Comparison of ENCODE assay signal across 33 cellular contexts in the genomic region with DNA sequence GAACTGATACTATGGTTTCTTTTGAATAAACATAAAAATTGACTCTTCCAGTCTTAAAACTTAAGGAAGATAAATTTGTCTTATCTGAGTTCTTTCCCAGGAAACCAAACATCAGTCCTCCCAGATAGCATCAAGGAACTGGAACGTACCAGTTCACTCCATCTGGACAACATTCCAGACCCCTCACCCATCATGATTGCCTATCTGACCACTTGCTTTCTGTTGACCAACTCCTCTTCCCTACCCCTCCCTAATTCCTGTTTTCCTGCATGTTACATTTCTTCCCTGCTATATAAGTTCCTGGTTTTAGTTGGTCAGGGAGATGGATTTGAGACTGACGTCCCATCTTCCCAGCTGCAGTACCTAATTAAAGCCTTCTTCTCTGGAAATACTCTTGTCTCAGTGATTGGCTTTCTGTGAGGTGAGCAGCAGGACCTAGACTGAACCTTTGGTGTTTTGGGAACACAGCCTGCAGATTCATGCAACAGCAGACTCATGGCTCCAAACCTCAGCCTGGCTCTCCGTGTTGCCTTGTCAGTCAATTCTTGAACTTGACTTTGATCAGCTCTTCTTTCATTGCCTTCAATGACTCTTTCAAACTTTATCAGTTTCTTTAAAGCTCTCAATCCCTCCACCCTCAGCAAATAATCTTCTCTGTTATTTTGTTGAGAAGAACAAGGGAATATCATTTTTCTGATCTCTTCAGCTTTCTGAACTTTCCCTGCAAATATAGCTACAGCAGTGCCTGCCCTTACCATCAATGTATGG.
DNase-seq lines count a peak whose midpoint lies in the region; ATAC-seq and TF ChIP-seq lines count a peak whose summit lies in the region.
"Had no signal": no experiment of that assay in that cellular context is flagged by ENCODE, and none has a peak within 500 bp of the region (broad histone marks: within the 10 kb centered on the region; RNA-seq: fewer than 3 reads in every experiment).

No MANE protein-coding gene starts in this region.

- peak overlapping the region; percentile 58 for H2AFZ ChIP-seq in HCT116 (ENCODE audit: low read depth, low read length, poor library complexity, severe bottlenecking)

- H3K9me2 ChIP-seq in HCT116 (ENCODE audit: insufficient read depth): no peaks in the 10 kb centered on the region

- no peak for DNase-seq in HCT116 (ENCODE audit: low read depth, low spot score)
- DNase-seq in RWPE2 (ENCODE audit: low spot score): no peak
- no peak for DNase-seq in epithelial cell of prostate (ENCODE audit: low read depth, low spot score)
- no peak for DNase-seq in stimulated activated naive CD4-positive, alpha-beta T cell (lab: John Stamatoyannopoulos, UW)
- DNase-seq in stomach: no peak
- no peak for DNase-seq in DMS53 treated with DMSO at 0.1 percent for 48 hours (lab: John Stamatoyannopoulos, UW; ENCODE audit: unreplicated experiment)
- DNase-seq: activated CD4-positive, alpha-beta T cell treated with anti-CD3 and anti-CD28 coated beads for 48 hours; activated CD8-positive, alpha-beta memory T cell treated with anti-CD3 and anti-CD28 coated beads for 24 hours; activated T-cell treated with anti-CD3 and anti-CD28 coated beads for 4 hours; anterior cingulate cortex; DND-41; effector CD4-positive, alpha-beta T cell; erythroblast; H7; Kasumi-1; kidney glomerular epithelial cell; mucosa of descending colon; natural killer cell; NCI-H1436 treated with DMSO at 0.1 percent for 48 hours; NCI-H2081 treated with DMSO at 0.1 percent for 48 hours; NCI-H345; NCI-H69; nucleus accumbens; Peyer's patch; SIG-M5; sigmoid colon; stimulated activated CD4-positive, alpha-beta T cell treated with anti-CD3 and anti-CD28 coated beads, Interleukin-4, amount 100 ng/mL, for 4 hours; substantia nigra; T1000; WERI-Rb-1 had no signal

- POLR2A ChIA-PET in HCT116 (lab: Charles Lee): no interaction called here

- H4K20me1 ChIP-seq in HCT116 (ENCODE audit: insufficient read depth): no peaks in the 10 kb centered on the region

- H3K9me3 ChIP-seq in HCT116 (ENCODE audit: control insufficient read depth in 1 of 2, insufficient read depth in 1 of 2, low read depth in 1 of 2, low read length in 2 of 2): no peaks in the 10 kb centered on the region
- H3K9me3 ChIP-seq in RWPE2 (ENCODE audit: severe bottlenecking): no peaks in the 10 kb centered on the region
- no peaks in the 10 kb centered on the region for H3K9me3 ChIP-seq in skeletal muscle satellite cell (replicated peaks; ENCODE audit: low read length)
- H3K9me3 ChIP-seq in stomach: no peaks in the 10 kb centered on the region
- H3K9me3 ChIP-seq: mucosa of descending colon, Peyer's patch, sigmoid colon had no signal

- no peaks in the 10 kb centered on the region for H3K27me3 ChIP-seq in HCT116 (ENCODE audit: insufficient read depth, low read length)
- H3K27me3 ChIP-seq in RWPE2 (ENCODE audit: insufficient read depth, poor library complexity, severe bottlenecking): no peaks in the 10 kb centered on the region
- H3K27me3 ChIP-seq in skeletal muscle satellite cell (ENCODE audit: control insufficient read depth, insufficient read depth, low read length): no peaks in the 10 kb centered on the region
- H3K27me3 ChIP-seq in stomach: no peaks in the 10 kb centered on the region
- H3K27me3 ChIP-seq: foreskin keratinocyte, Peyer's patch, sigmoid colon had no signal

- ATAC-seq in HCT116: no peak
- no peak for ATAC-seq in RWPE2 (ENCODE audit: low read depth)
- ATAC-seq: mucosa of descending colon, natural killer cell had no signal

- H3K4me1 ChIP-seq in HCT116 (ENCODE audit: control insufficient read depth in 1 of 2, insufficient read depth in 2 of 2, low read length in 2 of 2) (peaks cover 17 to 43% of the 10 kb centered on the region in 2 experiments), RWPE2 (ENCODE audit: insufficient read depth, poor library complexity, severe bottlenecking) (peaks cover 42% of the 10 kb centered on the region), skeletal muscle satellite cell (ENCODE audit: control insufficient read depth, insufficient read depth, low read length) (peaks cover 58% of the 10 kb centered on the region), stomach (peaks cover 2 to 6% (median 5%) of the 10 kb centered on the region in 4 donors)
- H3K4me1 ChIP-seq: Peyer's patch had no signal

- H3K4me2 ChIP-seq in HCT116 (ENCODE audit: low read length) (no peak overlapping the region), skeletal muscle satellite cell (ENCODE audit: low read length) (no peak overlapping the region)

- H3K9ac ChIP-seq in HCT116 (ENCODE audit: low read length): no peak overlapping the region
- H3K9ac ChIP-seq in skeletal muscle satellite cell (ENCODE audit: low read depth, low read length): peak overlapping the region; percentile 5

- RAD21 ChIA-PET in HCT116 (lab: Charles Lee; ENCODE audit: low non-redundant PET in 1 of 2, low total read pairs in 2 of 2, uncharacterized antibody in 2 of 2, unreplicated experiment in 2 of 2): no interaction called here

- TF ChIP-seq CTCF in HCT116 (IDR thresholded peaks at IDR 0.05 in 2 of 3, conservative IDR thresholded peaks at IDR 0.05 in 1 of 3; ENCODE audit: borderline replicate concordance in 1 of 3, insufficient read depth in 1 of 3, low read depth in 2 of 3, low read length in 2 of 3): no peak
- TF ChIP-seq CTCF in RWPE2 (IDR thresholded peaks at IDR 0.05; ENCODE audit: poor library complexity, severe bottlenecking): no peak
- TF ChIP-seq CTCF in stomach (IDR thresholded peaks at IDR 0.05): no peak

- 74 to 89% (median 79%) methylated on average over 3 of the region's 3 CpGs for WGBS in stomach, 5 donors

- H3K27ac ChIP-seq in HCT116 (ENCODE audit: low read depth, low read length) (no peak overlapping the region), RWPE2 (ENCODE audit: poor library complexity, severe bottlenecking) (peak overlapping the region; percentile 96), epithelial cell of prostate (peak overlapping the region; percentile 60), stomach (no peak overlapping the region)
- H3K27ac ChIP-seq: C4-2B, foreskin keratinocyte, Peyer's patch, sigmoid colon, WERI-Rb-1 had no signal

- intact Hi-C loops in HCT116 (cut with micrococcal nuclease) (no loop called here), stomach (cut with DNase I; ENCODE audit: low total_unique reads) (no loop called here)

- no peak for TF ChIP-seq EP300 in stomach (IDR thresholded peaks at IDR 0.05)

- CTCF ChIA-PET in HCT116 (lab: Charles Lee): no interaction called here

- TF ChIP-seq POLR2A in HCT116 (IDR thresholded peaks at IDR 0.05; ENCODE audit: borderline replicate concordance, extremely low read depth, insufficient read depth, insufficient read length) (no peak), stomach (IDR thresholded peaks at IDR 0.05) (no peak)

- TF ChIP-seq RAD21 in HCT116 (IDR thresholded peaks at IDR 0.05; ENCODE audit: low read depth): no peak

- H3K4me3 ChIP-seq in HCT116 (replicated peaks in 1 of 2; ENCODE audit: low read depth in 1 of 2, low read length in 2 of 2): no peak overlapping the region
- no peak overlapping the region for H3K4me3 ChIP-seq in RWPE2 (ENCODE audit: severe bottlenecking)
- H3K4me3 ChIP-seq in skeletal muscle satellite cell (ENCODE audit: low read length): no peak overlapping the region
- no peak overlapping the region for H3K4me3 ChIP-seq in stomach
- H3K4me3 ChIP-seq: mucosa of descending colon, Peyer's patch, sigmoid colon had no signal

- BruUV-seq in HCT116 (replicated peaks; lab: Mats Ljungman, UMichigan): no TSS peak

- no peaks in the 10 kb centered on the region for H3K79me2 ChIP-seq in HCT116 (ENCODE audit: insufficient read depth, low read length)

- H3K36me3 ChIP-seq in HCT116 (ENCODE audit: control insufficient read depth in 1 of 2, insufficient read depth in 2 of 2, low read length in 2 of 2) (no peaks in the 10 kb centered on the region), RWPE2 (ENCODE audit: low read depth) (no peaks in the 10 kb centered on the region), skeletal muscle satellite cell (ENCODE audit: insufficient read depth, low read length) (no peaks in the 10 kb centered on the region), stomach (no peaks in the 10 kb centered on the region)
- H3K36me3 ChIP-seq: Peyer's patch, sigmoid colon, WERI-Rb-1 had no signal

TF ChIP-seq in HCT116, 20 proteins besides CTCF, POLR2A, EP300 and RAD21:
- TF ChIP-seq, protein P1, sequence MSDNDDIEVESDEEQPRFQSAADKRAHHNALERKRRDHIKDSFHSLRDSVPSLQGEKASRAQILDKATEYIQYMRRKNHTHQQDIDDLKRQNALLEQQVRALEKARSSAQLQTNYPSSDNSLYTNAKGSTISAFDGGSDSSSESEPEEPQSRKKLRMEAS (IDR thresholded peaks at IDR 0.05): no peak
- no peak for TF ChIP-seq CBX3 (IDR thresholded peaks at IDR 0.05; ENCODE audit: low read depth)
- no peak for TF ChIP-seq JUND (IDR thresholded peaks at IDR 0.05)
- TF ChIP-seq ZFX (IDR thresholded peaks at IDR 0.05): no peak
- TF ChIP-seq, protein P2, sequence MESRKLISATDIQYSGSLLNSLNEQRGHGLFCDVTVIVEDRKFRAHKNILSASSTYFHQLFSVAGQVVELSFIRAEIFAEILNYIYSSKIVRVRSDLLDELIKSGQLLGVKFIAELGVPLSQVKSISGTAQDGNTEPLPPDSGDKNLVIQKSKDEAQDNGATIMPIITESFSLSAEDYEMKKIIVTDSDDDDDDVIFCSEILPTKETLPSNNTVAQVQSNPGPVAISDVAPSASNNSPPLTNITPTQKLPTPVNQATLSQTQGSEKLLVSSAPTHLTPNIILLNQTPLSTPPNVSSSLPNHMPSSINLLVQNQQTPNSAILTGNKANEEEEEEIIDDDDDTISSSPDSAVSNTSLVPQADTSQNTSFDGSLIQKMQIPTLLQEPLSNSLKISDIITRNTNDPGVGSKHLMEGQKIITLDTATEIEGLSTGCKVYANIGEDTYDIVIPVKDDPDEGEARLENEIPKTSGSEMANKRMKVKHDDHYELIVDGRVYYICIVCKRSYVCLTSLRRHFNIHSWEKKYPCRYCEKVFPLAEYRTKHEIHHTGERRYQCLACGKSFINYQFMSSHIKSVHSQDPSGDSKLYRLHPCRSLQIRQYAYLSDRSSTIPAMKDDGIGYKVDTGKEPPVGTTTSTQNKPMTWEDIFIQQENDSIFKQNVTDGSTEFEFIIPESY (IDR thresholded peaks at IDR 0.05; ENCODE audit: extremely low read depth, insufficient replicate concordance, low read length): no peak
- no peak for TF ChIP-seq EGR1 (IDR thresholded peaks at IDR 0.05; ENCODE audit: low read depth)

Comparison
In these comparisons a context has a peak if more than half of its experiments do, and no peak if none do; other contexts are left out.
1. H3K27ac ChIP-seq: peak in RWPE2 (single experiment) and epithelial cell of prostate (single experiment); none in HCT116 (single experiment) and stomach (0 of 5).